13 cellular contexts compared by ENCODE assay signal in genomic region chrX:103932133-103932532, GRCh38. TPM values are rescaled to one million over a fixed set of nuclear protein-coding genes. Genes with fewer than 3 reads are reported as not detected.
DNase-seq lines count a peak whose midpoint lies in the region; ATAC-seq and TF ChIP-seq lines count a peak whose summit lies in the region.
"Had no signal": no experiment of that assay in that cellular context is flagged by ENCODE, and none has a peak within 500 bp of the region (broad histone marks: within the 10 kb centered on the region; RNA-seq: fewer than 3 reads in every experiment).

No MANE protein-coding gene starts in this region.

- DNase-seq in GM12865 (ENCODE audit: low read depth) (peak; percentile 67), GM19238 (ENCODE audit: insufficient read length, low spot score) (no peak), cortex of kidney (lab: John Stamatoyannopoulos, UW) (no peak), HT-29 (ENCODE audit: low spot score) (no peak)
- no peak for DNase-seq in activated CD8-positive, alpha-beta T cell treated with anti-CD3 and anti-CD28 coated beads for 36 hours
- DNase-seq: cerebellar nuclear complex, NCI-H1417 treated with DMSO at 0.1 percent for 48 hours, NCI-H524 treated with DMSO at 0.1 percent for 48 hours, sigmoid colon, stomach had no signal

- CTCF ChIA-PET in activated CD8-positive, alpha-beta T cell treated with anti-CD3 and anti-CD28 coated beads for 36 hours (lab: Charles Lee): interaction anchor here (2.0 kb wide), 1 partner anchor 14 kb away, joined by 8 read pairs; no protein-coding TSS in a partner anchor

- intact Hi-C loops in activated CD8-positive, alpha-beta T cell treated with anti-CD3 and anti-CD28 coated beads for 36 hours (cut with micrococcal nuclease): no loop called here

- H3K27me3 Mint-ChIP-seq in activated CD8-positive, alpha-beta T cell treated with anti-CD3 and anti-CD28 coated beads for 36 hours: no peaks in the 10 kb centered on the region

- no peak overlapping the region for H3K4me3 Mint-ChIP-seq in activated CD8-positive, alpha-beta T cell treated with anti-CD3 and anti-CD28 coated beads for 36 hours

- H3K27ac Mint-ChIP-seq in activated CD8-positive, alpha-beta T cell treated with anti-CD3 and anti-CD28 coated beads for 36 hours: no peak overlapping the region

- no peak for TF ChIP-seq CTCF in GM12865 (IDR thresholded peaks at IDR 0.05; ENCODE audit: insufficient read depth, low read depth, low read length, missing control alignments)
- TF ChIP-seq CTCF in activated CD8-positive, alpha-beta T cell treated with anti-CD3 and anti-CD28 coated beads for 36 hours (IDR thresholded peaks at IDR 0.05): no peak

- no peaks in the 10 kb centered on the region for H3K9me3 Mint-ChIP-seq in activated CD8-positive, alpha-beta T cell treated with anti-CD3 and anti-CD28 coated beads for 36 hours

- H3K4me3 ChIP-seq in GM12865 (ENCODE audit: low read depth, low read length): no peak overlapping the region
- H3K4me3 ChIP-seq: sigmoid colon, stomach had no signal

- POLR2A ChIA-PET in activated CD8-positive, alpha-beta T cell treated with anti-CD3 and anti-CD28 coated beads for 36 hours (lab: Charles Lee): interaction anchor here (1.1 kb wide), 1 partner anchor 14 kb away, joined by 4 read pairs; no protein-coding TSS in a partner anchor

- peaks cover 9% of the 10 kb centered on the region for H3K36me3 Mint-ChIP-seq in activated CD8-positive, alpha-beta T cell treated with anti-CD3 and anti-CD28 coated beads for 36 hours (ENCODE audit: low read depth)

- ATAC-seq in GM19023 (IDR thresholded peaks at IDR 0.05; ENCODE audit: unreplicated experiment) (peak; percentile 87), HG02588 (IDR thresholded peaks at IDR 0.05; ENCODE audit: unreplicated experiment) (peak; percentile 76), HG03378 (IDR thresholded peaks at IDR 0.05; ENCODE audit: unreplicated experiment) (peak; percentile 93)
- ATAC-seq in activated CD8-positive, alpha-beta T cell treated with anti-CD3 and anti-CD28 coated beads for 36 hours: no peak

- peaks cover 10% of the 10 kb centered on the region for H3K4me1 Mint-ChIP-seq in activated CD8-positive, alpha-beta T cell treated with anti-CD3 and anti-CD28 coated beads for 36 hours (ENCODE audit: low read depth)

RNA-seq across cellular contexts. Expression of gene TMSB15B, which starts 30.3 kb away (rescaled TPM):
- total RNA-seq in activated CD8-positive, alpha-beta T cell treated with anti-CD3 and anti-CD28 coated beads for 36 hours: 1 to 10 TPM; 6.7 to 7.2 TPM
- not detected in 2 replicates for total RNA-seq in HT-29 (2014; rRNA removed; shearing (Covaris generic))
